Comparison of ENCODE assay signal across 1 cellular context in the genomic region with DNA sequence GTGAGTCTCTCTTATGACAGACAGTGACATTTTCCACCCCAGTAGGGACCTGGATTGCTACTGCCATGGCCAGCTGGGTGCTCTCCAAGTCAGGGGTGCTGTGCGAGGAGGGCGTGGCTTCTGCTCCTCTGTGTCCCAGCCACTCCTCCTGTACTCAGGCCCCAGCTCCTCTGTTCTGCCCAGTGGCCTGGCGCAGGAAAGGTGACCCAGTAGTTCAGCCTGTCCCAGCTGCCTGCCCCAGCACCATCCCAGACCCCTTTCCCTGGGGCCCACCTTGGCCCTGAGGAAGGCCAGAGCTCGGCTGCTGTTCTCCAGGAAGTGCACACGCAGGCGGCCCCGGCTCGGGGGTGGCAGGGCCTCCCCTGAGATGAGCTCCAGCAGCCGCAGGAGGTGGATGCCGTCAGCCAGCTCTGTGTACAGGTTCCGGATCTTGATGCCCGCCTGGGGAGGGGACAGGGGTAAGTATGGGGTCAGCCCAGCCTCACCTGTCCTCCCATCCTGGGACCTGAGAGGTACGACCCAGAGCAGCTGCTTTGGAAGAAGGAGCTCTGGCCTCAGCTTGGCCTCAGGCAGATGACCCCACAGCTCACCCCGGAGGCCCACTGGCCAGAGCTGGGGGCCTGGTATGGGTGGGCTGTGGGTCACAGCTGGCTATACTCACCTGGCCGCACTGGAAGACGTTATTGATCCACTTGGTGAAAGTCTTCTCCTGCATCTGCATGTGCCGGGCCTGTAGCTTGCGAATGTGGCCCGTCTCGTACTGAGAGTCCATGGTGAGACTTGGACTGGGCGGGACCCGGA.
TF ChIP-seq lines count a peak whose summit lies in the region.

No MANE protein-coding gene starts in this region.

TF ChIP-seq in GM23338, 12 proteins besides CTCF, POLR2A, EP300 and RAD21 (continued from another document):
- TF ChIP-seq, protein P1, sequence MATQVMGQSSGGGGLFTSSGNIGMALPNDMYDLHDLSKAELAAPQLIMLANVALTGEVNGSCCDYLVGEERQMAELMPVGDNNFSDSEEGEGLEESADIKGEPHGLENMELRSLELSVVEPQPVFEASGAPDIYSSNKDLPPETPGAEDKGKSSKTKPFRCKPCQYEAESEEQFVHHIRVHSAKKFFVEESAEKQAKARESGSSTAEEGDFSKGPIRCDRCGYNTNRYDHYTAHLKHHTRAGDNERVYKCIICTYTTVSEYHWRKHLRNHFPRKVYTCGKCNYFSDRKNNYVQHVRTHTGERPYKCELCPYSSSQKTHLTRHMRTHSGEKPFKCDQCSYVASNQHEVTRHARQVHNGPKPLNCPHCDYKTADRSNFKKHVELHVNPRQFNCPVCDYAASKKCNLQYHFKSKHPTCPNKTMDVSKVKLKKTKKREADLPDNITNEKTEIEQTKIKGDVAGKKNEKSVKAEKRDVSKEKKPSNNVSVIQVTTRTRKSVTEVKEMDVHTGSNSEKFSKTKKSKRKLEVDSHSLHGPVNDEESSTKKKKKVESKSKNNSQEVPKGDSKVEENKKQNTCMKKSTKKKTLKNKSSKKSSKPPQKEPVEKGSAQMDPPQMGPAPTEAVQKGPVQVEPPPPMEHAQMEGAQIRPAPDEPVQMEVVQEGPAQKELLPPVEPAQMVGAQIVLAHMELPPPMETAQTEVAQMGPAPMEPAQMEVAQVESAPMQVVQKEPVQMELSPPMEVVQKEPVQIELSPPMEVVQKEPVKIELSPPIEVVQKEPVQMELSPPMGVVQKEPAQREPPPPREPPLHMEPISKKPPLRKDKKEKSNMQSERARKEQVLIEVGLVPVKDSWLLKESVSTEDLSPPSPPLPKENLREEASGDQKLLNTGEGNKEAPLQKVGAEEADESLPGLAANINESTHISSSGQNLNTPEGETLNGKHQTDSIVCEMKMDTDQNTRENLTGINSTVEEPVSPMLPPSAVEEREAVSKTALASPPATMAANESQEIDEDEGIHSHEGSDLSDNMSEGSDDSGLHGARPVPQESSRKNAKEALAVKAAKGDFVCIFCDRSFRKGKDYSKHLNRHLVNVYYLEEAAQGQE (IDR thresholded peaks at IDR 0.05; ENCODE audit: unreplicated experiment): no peak
- TF ChIP-seq EZH2phosphoT487 (IDR thresholded peaks at IDR 0.05; ENCODE audit: unreplicated experiment): no peak
- no peak for TF ChIP-seq NANOG (IDR thresholded peaks at IDR 0.05; ENCODE audit: borderline replicate concordance)
- TF ChIP-seq, protein P2, sequence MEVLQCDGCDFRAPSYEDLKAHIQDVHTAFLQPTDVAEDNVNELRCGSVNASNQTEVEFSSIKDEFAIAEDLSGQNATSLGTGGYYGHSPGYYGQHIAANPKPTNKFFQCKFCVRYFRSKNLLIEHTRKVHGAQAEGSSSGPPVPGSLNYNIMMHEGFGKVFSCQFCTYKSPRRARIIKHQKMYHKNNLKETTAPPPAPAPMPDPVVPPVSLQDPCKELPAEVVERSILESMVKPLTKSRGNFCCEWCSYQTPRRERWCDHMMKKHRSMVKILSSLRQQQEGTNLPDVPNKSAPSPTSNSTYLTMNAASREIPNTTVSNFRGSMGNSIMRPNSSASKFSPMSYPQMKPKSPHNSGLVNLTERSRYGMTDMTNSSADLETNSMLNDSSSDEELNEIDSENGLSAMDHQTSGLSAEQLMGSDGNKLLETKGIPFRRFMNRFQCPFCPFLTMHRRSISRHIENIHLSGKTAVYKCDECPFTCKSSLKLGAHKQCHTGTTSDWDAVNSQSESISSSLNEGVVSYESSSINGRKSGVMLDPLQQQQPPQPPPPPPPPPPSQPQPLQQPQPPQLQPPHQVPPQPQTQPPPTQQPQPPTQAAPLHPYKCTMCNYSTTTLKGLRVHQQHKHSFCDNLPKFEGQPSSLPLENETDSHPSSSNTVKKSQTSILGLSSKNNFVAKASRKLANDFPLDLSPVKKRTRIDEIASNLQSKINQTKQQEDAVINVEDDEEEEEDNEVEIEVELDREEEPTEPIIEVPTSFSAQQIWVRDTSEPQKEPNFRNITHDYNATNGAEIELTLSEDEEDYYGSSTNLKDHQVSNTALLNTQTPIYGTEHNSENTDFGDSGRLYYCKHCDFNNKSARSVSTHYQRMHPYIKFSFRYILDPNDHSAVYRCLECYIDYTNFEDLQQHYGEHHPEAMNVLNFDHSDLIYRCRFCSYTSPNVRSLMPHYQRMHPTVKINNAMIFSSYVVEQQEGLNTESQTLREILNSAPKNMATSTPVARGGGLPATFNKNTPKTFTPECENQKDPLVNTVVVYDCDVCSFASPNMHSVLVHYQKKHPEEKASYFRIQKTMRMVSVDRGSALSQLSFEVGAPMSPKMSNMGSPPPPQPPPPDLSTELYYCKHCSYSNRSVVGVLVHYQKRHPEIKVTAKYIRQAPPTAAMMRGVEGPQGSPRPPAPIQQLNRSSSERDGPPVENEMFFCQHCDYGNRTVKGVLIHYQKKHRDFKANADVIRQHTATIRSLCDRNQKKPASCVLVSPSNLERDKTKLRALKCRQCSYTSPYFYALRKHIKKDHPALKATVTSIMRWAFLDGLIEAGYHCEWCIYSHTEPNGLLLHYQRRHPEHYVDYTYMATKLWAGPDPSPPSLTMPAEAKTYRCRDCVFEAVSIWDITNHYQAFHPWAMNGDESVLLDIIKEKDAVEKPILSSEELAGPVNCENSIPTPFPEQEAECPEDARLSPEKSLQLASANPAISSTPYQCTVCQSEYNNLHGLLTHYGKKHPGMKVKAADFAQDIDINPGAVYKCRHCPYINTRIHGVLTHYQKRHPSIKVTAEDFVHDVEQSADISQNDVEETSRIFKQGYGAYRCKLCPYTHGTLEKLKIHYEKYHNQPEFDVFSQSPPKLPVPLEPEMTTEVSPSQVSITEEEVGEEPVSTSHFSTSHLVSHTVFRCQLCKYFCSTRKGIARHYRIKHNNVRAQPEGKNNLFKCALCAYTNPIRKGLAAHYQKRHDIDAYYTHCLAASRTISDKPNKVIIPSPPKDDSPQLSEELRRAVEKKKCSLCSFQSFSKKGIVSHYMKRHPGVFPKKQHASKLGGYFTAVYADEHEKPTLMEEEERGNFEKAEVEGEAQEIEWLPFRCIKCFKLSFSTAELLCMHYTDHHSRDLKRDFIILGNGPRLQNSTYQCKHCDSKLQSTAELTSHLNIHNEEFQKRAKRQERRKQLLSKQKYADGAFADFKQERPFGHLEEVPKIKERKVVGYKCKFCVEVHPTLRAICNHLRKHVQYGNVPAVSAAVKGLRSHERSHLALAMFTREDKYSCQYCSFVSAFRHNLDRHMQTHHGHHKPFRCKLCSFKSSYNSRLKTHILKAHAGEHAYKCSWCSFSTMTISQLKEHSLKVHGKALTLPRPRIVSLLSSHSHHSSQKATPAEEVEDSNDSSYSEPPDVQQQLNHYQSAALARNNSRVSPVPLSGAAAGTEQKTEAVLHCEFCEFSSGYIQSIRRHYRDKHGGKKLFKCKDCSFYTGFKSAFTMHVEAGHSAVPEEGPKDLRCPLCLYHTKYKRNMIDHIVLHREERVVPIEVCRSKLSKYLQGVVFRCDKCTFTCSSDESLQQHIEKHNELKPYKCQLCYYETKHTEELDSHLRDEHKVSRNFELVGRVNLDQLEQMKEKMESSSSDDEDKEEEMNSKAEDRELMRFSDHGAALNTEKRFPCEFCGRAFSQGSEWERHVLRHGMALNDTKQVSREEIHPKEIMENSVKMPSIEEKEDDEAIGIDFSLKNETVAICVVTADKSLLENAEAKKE (CRISPR knock-in tag; IDR thresholded peaks at IDR 0.05): no peak
- no peak for TF ChIP-seq ZNF331 (CRISPR knock-in tag; IDR thresholded peaks at IDR 0.05; ENCODE audit: low read depth)
- no peak for TF ChIP-seq ZNF114 (CRISPR knock-in tag; IDR thresholded peaks at IDR 0.05)
- no peak for TF ChIP-seq CREB1 (CRISPR knock-in tag; IDR thresholded peaks at IDR 0.05; ENCODE audit: low read depth)
- TF ChIP-seq, protein P3, sequence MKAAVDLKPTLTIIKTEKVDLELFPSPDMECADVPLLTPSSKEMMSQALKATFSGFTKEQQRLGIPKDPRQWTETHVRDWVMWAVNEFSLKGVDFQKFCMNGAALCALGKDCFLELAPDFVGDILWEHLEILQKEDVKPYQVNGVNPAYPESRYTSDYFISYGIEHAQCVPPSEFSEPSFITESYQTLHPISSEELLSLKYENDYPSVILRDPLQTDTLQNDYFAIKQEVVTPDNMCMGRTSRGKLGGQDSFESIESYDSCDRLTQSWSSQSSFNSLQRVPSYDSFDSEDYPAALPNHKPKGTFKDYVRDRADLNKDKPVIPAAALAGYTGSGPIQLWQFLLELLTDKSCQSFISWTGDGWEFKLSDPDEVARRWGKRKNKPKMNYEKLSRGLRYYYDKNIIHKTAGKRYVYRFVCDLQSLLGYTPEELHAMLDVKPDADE (IDR thresholded peaks at IDR 0.05): no peak
- TF ChIP-seq POLR2AphosphoS5 (IDR thresholded peaks at IDR 0.05; ENCODE audit: low read depth): no peak
